In the genomic region with DNA sequence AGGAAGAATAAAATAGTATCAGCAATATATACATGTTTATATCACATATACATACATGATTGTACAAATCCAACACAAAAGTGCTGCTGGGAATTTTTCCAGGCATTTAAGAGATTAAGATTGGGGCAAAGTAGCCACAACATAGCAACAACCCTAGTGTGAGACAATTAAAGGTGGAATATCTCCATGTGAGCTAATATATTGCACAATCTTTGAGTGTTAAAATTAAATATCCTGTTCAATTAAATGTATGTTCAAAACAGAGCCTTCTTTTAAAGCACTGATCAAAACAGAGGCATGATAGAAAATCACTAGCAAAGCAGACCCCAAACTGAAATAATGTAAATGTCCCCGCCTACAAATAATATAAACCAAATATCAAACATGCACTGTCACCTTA, we compare ENCODE assay signal across 40 cellular contexts.
"Had no signal": no experiment of that assay in that cellular context is flagged by ENCODE, and none has a peak within 500 bp of the region (broad histone marks: within the 10 kb centered on the region; RNA-seq: fewer than 3 reads in every experiment).

No MANE protein-coding gene starts in this region.

- FAIRE-seq: astrocyte, bronchial epithelial cell had no signal

- H3K36me3 Mint-ChIP-seq: activated naive CD4-positive, alpha-beta T cell treated with anti-CD3 and anti-CD28 coated beads, Interleukin-2, amount 10 ng/mL, durations not matched to agents 7 days and 5 days; activated naive CD4-positive, alpha-beta T cell treated with anti-CD3 and anti-CD28 coated beads, Interleukin-2, amount 50 U/mL, for 24 hours; activated naive CD8-positive, alpha-beta T cell; activated naive CD8-positive, alpha-beta T cell treated with anti-CD3 and anti-CD28 coated beads for 36 hours; activated naive CD8-positive, alpha-beta T cell treated with anti-CD3 and anti-CD28 coated beads, Interleukin-2, amount 10 ng/mL, durations not matched to agents 7 days and 5 days; brain had no signal

- H3K27ac Mint-ChIP-seq: activated naive CD4-positive, alpha-beta T cell treated with anti-CD3 and anti-CD28 coated beads for 36 hours; activated naive CD4-positive, alpha-beta T cell treated with anti-CD3 and anti-CD28 coated beads, Interleukin-2, amount 10 ng/mL, durations not matched to agents 7 days and 5 days; activated naive CD4-positive, alpha-beta T cell treated with anti-CD3 and anti-CD28 coated beads, Interleukin-2, amount 50 U/mL, for 24 hours; activated naive CD4-positive, alpha-beta T cell treated with anti-CD3 and anti-CD28 coated beads, Interleukin-2, amount 50 U/mL, for 72 hours; activated naive CD8-positive, alpha-beta T cell; activated naive CD8-positive, alpha-beta T cell treated with anti-CD3 and anti-CD28 coated beads for 36 hours; activated naive CD8-positive, alpha-beta T cell treated with anti-CD3 and anti-CD28 coated beads, Interleukin-2, amount 10 ng/mL, durations not matched to agents 7 days and 5 days; activated naive CD8-positive, alpha-beta T cell treated with anti-CD3 and anti-CD28 coated beads, Interleukin-2, amount 50 U/mL, for 24 hours; activated T-cell treated with anti-CD3 and anti-CD28 coated beads, Interleukin-2, amount 50 U/mL, for 24 hours; activated T-cell treated with anti-CD3 and anti-CD28 coated beads, Interleukin-2, amount 50 U/mL, for 72 hours; activated T-helper 1 cell treated with anti-CD3 and anti-CD28 coated beads, Interleukin-12 subunit alpha, Interleukin-12 subunit beta, Interleukin-2, Interleukin-4 antibody, amounts not matched to agents 30 ng/mL and 10 ng/mL and 1 ng/mL, durations not matched to agents 14 hours and 24 hours and 36 hours; activated T-helper 17 cell treated with anti-CD3 and anti-CD28 coated beads, Interleukin-2, amount 50 U/mL, for 72 hours; activated T-helper 2 cell treated with anti-CD3 and anti-CD28 coated beads, Interferon-gamma antibody, Interleukin-2, Interleukin-4, amounts not matched to agents 10 μg/mL and 5 μg/mL and 100 μg/mL, durations not matched to agents 14 hours and 24 hours and 36 hours; brain had no signal

- H3K4me3 ChIP-seq: adrenal gland, ascending aorta, body of pancreas, breast epithelium, cardiac muscle cell had no signal

- H3K27me3 Mint-ChIP-seq: activated naive CD4-positive, alpha-beta T cell treated with anti-CD3 and anti-CD28 coated beads, Interleukin-2, amount 10 ng/mL, durations not matched to agents 7 days and 5 days; activated naive CD8-positive, alpha-beta T cell treated with anti-CD3 and anti-CD28 coated beads, Interleukin-2, amount 10 ng/mL, durations not matched to agents 7 days and 5 days; activated T-cell treated with anti-CD3 and anti-CD28 coated beads, Interleukin-2, amount 50 U/mL, for 24 hours; brain; central memory CD8-positive, alpha-beta T cell had no signal

- DNase-seq: activated effector memory CD4-positive, alpha-beta T cell treated with anti-CD3 and anti-CD28 coated beads, Interleukin-2, amount 50 U/mL, for 16 hours; activated effector memory CD4-positive, alpha-beta T cell treated with Interleukin-2 at 50 U/mL for 16 hours; activated gamma-delta T cell; activated gamma-delta T cell treated with Interleukin-2 at 50 U/mL for 16 hours; activated naive CD4-positive, alpha-beta T cell; activated naive CD4-positive, alpha-beta T cell treated with anti-CD3 and anti-CD28 coated beads for 36 hours; activated naive CD4-positive, alpha-beta T cell treated with anti-CD3 and anti-CD28 coated beads, Interleukin-2, amount 10 ng/mL, durations not matched to agents 7 days and 5 days; activated naive CD4-positive, alpha-beta T cell treated with anti-CD3 and anti-CD28 coated beads, Interleukin-2, amount 50 U/mL, for 16 hours; activated naive CD4-positive, alpha-beta T cell treated with Interleukin-2 at 50 U/mL for 16 hours; activated naive CD8-positive, alpha-beta T cell treated with anti-CD3 and anti-CD28 coated beads for 36 hours; activated naive CD8-positive, alpha-beta T cell treated with anti-CD3 and anti-CD28 coated beads, Interleukin-2, amount 10 ng/mL, durations not matched to agents 7 days and 5 days; activated naive CD8-positive, alpha-beta T cell treated with anti-CD3 and anti-CD28 coated beads, Interleukin-2, amount 50 U/mL, for 24 hours; activated T-cell treated with anti-CD3 and anti-CD28 coated beads, Interleukin-2, amount 50 U/mL, for 1 hour; activated T-cell treated with anti-CD3 and anti-CD28 coated beads, Interleukin-2, amount 50 U/mL, for 24 hours; activated T-cell treated with anti-CD3 and anti-CD28 coated beads, Interleukin-2, amount 50 U/mL, for 4 hours; activated T-cell treated with anti-CD3 and anti-CD28 coated beads, Interleukin-2, amount 50 U/mL, for 48 hours; activated T-cell treated with anti-CD3 and anti-CD28 coated beads, Interleukin-2, amount 50 U/mL, for 72 hours; adrenal gland; amniotic stem cell; amygdala; anterior cingulate cortex; aorta; body of pancreas; brain microvascular endothelial cell; caudate nucleus; central memory CD4-positive, alpha-beta T cell; cerebellar nuclear complex had no signal

- H3K9me3 ChIP-seq: adrenal gland, ascending aorta, body of pancreas, breast epithelium had no signal

- H3K9me3 Mint-ChIP-seq: activated naive CD4-positive, alpha-beta T cell treated with anti-CD3 and anti-CD28 coated beads for 36 hours; activated naive CD4-positive, alpha-beta T cell treated with anti-CD3 and anti-CD28 coated beads, Interleukin-2, amount 10 ng/mL, durations not matched to agents 7 days and 5 days; activated naive CD4-positive, alpha-beta T cell treated with anti-CD3 and anti-CD28 coated beads, Interleukin-2, amount 50 U/mL, for 24 hours; activated naive CD4-positive, alpha-beta T cell treated with anti-CD3 and anti-CD28 coated beads, Interleukin-2, amount 50 U/mL, for 72 hours; activated naive CD8-positive, alpha-beta T cell treated with anti-CD3 and anti-CD28 coated beads for 36 hours; activated naive CD8-positive, alpha-beta T cell treated with anti-CD3 and anti-CD28 coated beads, Interleukin-2, amount 10 ng/mL, durations not matched to agents 7 days and 5 days; activated naive CD8-positive, alpha-beta T cell treated with anti-CD3 and anti-CD28 coated beads, Interleukin-2, amount 50 U/mL, for 24 hours; activated T-cell treated with anti-CD3 and anti-CD28 coated beads, Interleukin-2, amount 50 U/mL, for 24 hours; activated T-cell treated with anti-CD3 and anti-CD28 coated beads, Interleukin-2, amount 50 U/mL, for 4 hours; activated T-cell treated with anti-CD3 and anti-CD28 coated beads, Interleukin-2, amount 50 U/mL, for 72 hours; activated T-helper 1 cell treated with anti-CD3 and anti-CD28 coated beads, Interleukin-12 subunit alpha, Interleukin-12 subunit beta, Interleukin-2, Interleukin-4 antibody, amounts not matched to agents 30 ng/mL and 10 ng/mL and 1 ng/mL, durations not matched to agents 14 hours and 24 hours and 36 hours; activated T-helper 17 cell treated with anti-CD3 and anti-CD28 coated beads, Interleukin-2, amount 50 U/mL, for 72 hours; activated T-helper 2 cell treated with anti-CD3 and anti-CD28 coated beads, Interferon-gamma antibody, Interleukin-2, Interleukin-4, amounts not matched to agents 10 μg/mL and 5 μg/mL and 100 μg/mL, durations not matched to agents 14 hours and 24 hours and 36 hours; central memory CD8-positive, alpha-beta T cell had no signal

- H3K4me3 Mint-ChIP-seq: activated naive CD4-positive, alpha-beta T cell treated with anti-CD3 and anti-CD28 coated beads for 36 hours; activated naive CD4-positive, alpha-beta T cell treated with anti-CD3 and anti-CD28 coated beads, Interleukin-2, amount 10 ng/mL, durations not matched to agents 7 days and 5 days; activated naive CD4-positive, alpha-beta T cell treated with anti-CD3 and anti-CD28 coated beads, Interleukin-2, amount 50 U/mL, for 24 hours; activated naive CD8-positive, alpha-beta T cell; activated naive CD8-positive, alpha-beta T cell treated with anti-CD3 and anti-CD28 coated beads for 36 hours; activated naive CD8-positive, alpha-beta T cell treated with anti-CD3 and anti-CD28 coated beads, Interleukin-2, amount 10 ng/mL, durations not matched to agents 7 days and 5 days; activated naive CD8-positive, alpha-beta T cell treated with anti-CD3 and anti-CD28 coated beads, Interleukin-2, amount 50 U/mL, for 24 hours; activated T-cell treated with anti-CD3 and anti-CD28 coated beads, Interleukin-2, amount 50 U/mL, for 24 hours; activated T-cell treated with anti-CD3 and anti-CD28 coated beads, Interleukin-2, amount 50 U/mL, for 4 hours; activated T-cell treated with anti-CD3 and anti-CD28 coated beads, Interleukin-2, amount 50 U/mL, for 72 hours; activated T-helper 1 cell treated with anti-CD3 and anti-CD28 coated beads, Interleukin-12 subunit alpha, Interleukin-12 subunit beta, Interleukin-2, Interleukin-4 antibody, amounts not matched to agents 30 ng/mL and 10 ng/mL and 1 ng/mL, durations not matched to agents 14 hours and 24 hours and 36 hours; activated T-helper 17 cell treated with anti-CD3 and anti-CD28 coated beads, Interleukin-2, amount 50 U/mL, for 72 hours; brain; central memory CD8-positive, alpha-beta T cell had no signal

- ATAC-seq: activated naive CD4-positive, alpha-beta T cell treated with anti-CD3 and anti-CD28 coated beads, Interleukin-2, amount 50 U/mL, for 72 hours; activated naive CD8-positive, alpha-beta T cell treated with anti-CD3 and anti-CD28 coated beads, Interleukin-2, amount 50 U/mL, for 24 hours; activated T-cell treated with anti-CD3 and anti-CD28 coated beads, Interleukin-2, amount 50 U/mL, for 4 hours; activated T-cell treated with anti-CD3 and anti-CD28 coated beads, Interleukin-2, amount 50 U/mL, for 72 hours; activated T-helper 17 cell treated with anti-CD3 and anti-CD28 coated beads, Interleukin-2, amount 50 U/mL, for 72 hours; body of pancreas had no signal

- H3K36me3 ChIP-seq: adrenal gland, ascending aorta, brain microvascular endothelial cell, breast epithelium, cardiac muscle cell had no signal

- H3K27me3 ChIP-seq: adrenal gland, ascending aorta, body of pancreas, brain microvascular endothelial cell, breast epithelium, cardiac muscle cell had no signal

- H3K27ac ChIP-seq: adrenal gland, ascending aorta, body of pancreas, brain microvascular endothelial cell, breast epithelium, cardiac muscle cell had no signal

- H3K4me1 ChIP-seq: adrenal gland, ascending aorta, body of pancreas, breast epithelium had no signal

- H3K4me1 Mint-ChIP-seq: activated naive CD4-positive, alpha-beta T cell treated with anti-CD3 and anti-CD28 coated beads, Interleukin-2, amount 10 ng/mL, durations not matched to agents 7 days and 5 days; activated naive CD4-positive, alpha-beta T cell treated with anti-CD3 and anti-CD28 coated beads, Interleukin-2, amount 50 U/mL, for 24 hours; activated naive CD8-positive, alpha-beta T cell treated with anti-CD3 and anti-CD28 coated beads for 36 hours; activated naive CD8-positive, alpha-beta T cell treated with anti-CD3 and anti-CD28 coated beads, Interleukin-2, amount 10 ng/mL, durations not matched to agents 7 days and 5 days; activated naive CD8-positive, alpha-beta T cell treated with anti-CD3 and anti-CD28 coated beads, Interleukin-2, amount 50 U/mL, for 24 hours; activated T-helper 17 cell treated with anti-CD3 and anti-CD28 coated beads, Interleukin-2, amount 50 U/mL, for 72 hours; brain; central memory CD8-positive, alpha-beta T cell had no signal
